Comparison of ENCODE assay signal across 8 cellular contexts in the genomic region with DNA sequence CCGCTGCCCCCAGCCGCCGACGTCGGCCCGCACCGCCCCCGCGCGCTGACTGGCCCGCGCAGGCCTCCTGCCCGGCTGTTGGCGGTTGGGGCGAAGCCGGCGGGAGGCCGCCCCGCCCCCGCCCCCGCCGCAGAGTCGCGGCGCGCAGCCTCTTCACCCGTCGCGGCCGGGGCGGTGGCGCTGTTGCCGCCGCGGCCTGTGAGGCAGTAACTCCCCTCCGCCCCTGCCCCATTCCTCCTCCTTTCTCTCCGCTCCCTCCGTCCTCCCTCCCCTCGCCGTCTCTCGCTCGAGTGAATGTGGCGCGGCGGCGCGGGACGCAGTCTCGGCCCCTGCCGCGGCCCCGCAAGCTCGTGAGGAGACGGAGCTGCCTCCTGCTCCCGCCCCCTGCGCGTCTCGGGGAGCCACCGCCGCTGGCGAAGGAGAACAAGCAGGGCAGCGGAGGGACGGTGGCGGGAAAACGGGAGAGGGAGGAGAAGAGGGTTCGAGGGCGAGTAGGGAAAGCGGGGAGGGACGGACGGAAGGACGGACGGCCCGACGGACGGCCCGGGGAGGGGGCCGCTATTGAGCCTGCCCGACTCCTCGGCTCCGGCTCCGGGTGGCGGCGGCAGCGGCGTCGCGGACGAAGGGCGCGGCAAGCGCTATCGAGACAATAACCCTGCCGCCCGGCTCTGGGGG. TPM values are rescaled to one million over a fixed set of nuclear protein-coding genes. Genes with fewer than 3 reads are reported as not detected.
A peak's percentile ranks its signal among the peaks of the same experiment; 100 is the strongest.
DNase-seq lines count a peak whose midpoint lies in the region; ATAC-seq, FAIRE-seq and TF ChIP-seq lines count a peak whose summit lies in the region.

No MANE protein-coding gene starts in this region.

- peak; percentile 55 to 67 for TF ChIP-seq POLR2A in H1 (IDR thresholded peaks at IDR 0.05; ENCODE audit: control extremely low read depth in 1 of 2, low read depth in 2 of 2, low read length in 2 of 2)

- DNase-seq in COLO668 (lab: John Stamatoyannopoulos, UW; ENCODE audit: unreplicated experiment) (peak; percentile 85), NCI-H774 (lab: John Stamatoyannopoulos, UW) (peak; percentile 89), H1 (ENCODE audit: low read depth in 1 of 2, low spot score in 2 of 2) (peak in 1 of 2 experiments; percentile 85)
- peak; percentile 49 to 55 for DNase-seq in activated CD8-positive, alpha-beta memory T cell treated with anti-CD3 and anti-CD28 coated beads for 4 hours (ENCODE audit: low read depth in 2 of 2)
- DNase-seq in stimulated activated CD8-positive, alpha-beta memory T cell treated with anti-CD3 and anti-CD28 coated beads, Interleukin-15, amount 100 ng/mL, for 24 hours (ENCODE audit: low read depth), result peak; percentile 46

- no peaks in the 10 kb centered on the region for H4K20me1 ChIP-seq in H1 (replicated peaks in 1 of 2; ENCODE audit: control insufficient read depth in 1 of 2, insufficient read depth in 2 of 2, low read length in 2 of 2)

- peak overlapping the region; percentile 98 for H4K8ac ChIP-seq in H1 (ENCODE audit: extremely low read depth, insufficient read depth, low read length)

- TF ChIP-seq EP300 in H1 (IDR thresholded peaks at IDR 0.05; ENCODE audit: borderline replicate concordance in 1 of 2, low read depth in 2 of 2, low read length in 2 of 2), result peak in 1 of 2 experiments; percentile 58; a peak in 1 of 3 replicates

- no peak overlapping the region for H2AK5ac ChIP-seq in H1 (ENCODE audit: low read depth, low read length)

- no peak overlapping the region for H2BK20ac ChIP-seq in H1 (ENCODE audit: low read length)

- WGBS in H1 (ENCODE audit: extremely low coverage in 1 of 2, insufficient coverage in 1 of 2, insufficient read length in 1 of 2, insufficient replicate concordance in 2 of 2, low coverage in 1 of 2, low lambda C conversion rate in 2 of 2, missing lambda C conversion rate in 1 of 2), 2 experiments, result 1% methylated on average over 23 of the region's 94 CpGs; no CpG with 5 or more reads in 1 of the 2 experiments
- WGBS in mesodermal cell (ENCODE audit: insufficient coverage in 2 of 2), 2 experiments, result 0 to 1% methylated on average over 37 to 76 of the region's 94 CpGs

- peak overlapping the region; percentile 95 for H2BK5ac ChIP-seq in H1 (ENCODE audit: low read depth, low read length)

- H2BK12ac ChIP-seq in H1 (ENCODE audit: low read depth, low read length), result no peak overlapping the region

- no peak overlapping the region for H2BK120ac ChIP-seq in H1 (replicated peaks; ENCODE audit: low read depth, low read length)

- peak; percentile 25 to 59 (median 31); a peak in 2 of 4 replicates for TF ChIP-seq CTCF in H1 (IDR thresholded peaks at IDR 0.05; ENCODE audit: control extremely low read depth in 1 of 3, insufficient read depth in 1 of 3, low read depth in 1 of 3, low read length in 3 of 3)

- peak overlapping the region; percentile 96 for H3K4ac ChIP-seq in H1 (replicated peaks; ENCODE audit: insufficient read length, low read depth, low read length)

- H3K27me3 ChIP-seq in H1 (replicated peaks in 1 of 4; ENCODE audit: control insufficient read depth in 3 of 4, extremely low read depth in 1 of 4, insufficient read depth in 3 of 4, low read length in 3 of 4), result peaks cover 0 to 6% (median 1%) of the 10 kb centered on the region in 4 experiments; a peak in 4 of 7 replicates

- peak overlapping the region; percentile 98 for H4K5ac ChIP-seq in H1 (ENCODE audit: insufficient read length, low read depth, low read length)

- H3K23ac ChIP-seq in H1 (ENCODE audit: insufficient read length), result no peak overlapping the region

- H3K4me1 ChIP-seq in H1 (replicated peaks in 1 of 4; ENCODE audit: control insufficient read depth in 3 of 4, insufficient read depth in 4 of 4, low read length in 3 of 4) (peaks cover 0 to 5% (median 1%) of the 10 kb centered on the region in 4 experiments; a peak in 2 of 7 replicates), mesodermal cell (ENCODE audit: control insufficient read depth, insufficient read depth, low read length, poor library complexity, severe bottlenecking) (peaks cover 7% of the 10 kb centered on the region)

- ATAC-seq in GM19397 (IDR thresholded peaks at IDR 0.05; ENCODE audit: unreplicated experiment), result peak; percentile 76
- peak; percentile 38 for ATAC-seq in HG03558 (IDR thresholded peaks at IDR 0.05; ENCODE audit: extremely low read depth, unreplicated experiment)

- no peak overlapping the region; the same call in 1 of the 2 replicates for H2AFZ ChIP-seq in H1 (ENCODE audit: low read length)

- H3K79me2 ChIP-seq in H1 (ENCODE audit: control insufficient read depth in 1 of 2, insufficient read depth in 2 of 2, low read length in 2 of 2), result peaks cover 11 to 45% of the 10 kb centered on the region in 2 experiments; a peak in 3 of 4 replicates

- CTCF ChIA-PET in H1 (lab: Charles Lee; ENCODE audit: partially characterized antibody), result interaction anchor here (0.6 kb wide), 1 partner anchor 258 kb away, joined by 3 read pairs; no protein-coding TSS in a partner anchor

- H3K4me3 ChIP-seq in H1 (ENCODE audit: extremely low read depth in 1 of 4, insufficient read depth in 2 of 4, low read depth in 3 of 4, low read length in 4 of 4), result peak overlapping the region; percentile 80 to 97 (median 96)
- H3K4me3 ChIP-seq in mesodermal cell (ENCODE audit: extremely low read depth, insufficient read depth, low read length, poor library complexity, severe bottlenecking), result peak overlapping the region; percentile 82

- FAIRE-seq in H1 (lab: Jason Lieb, UNC), result no peak

- peak overlapping the region; percentile 92 for H3K18ac ChIP-seq in H1 (ENCODE audit: extremely low read depth, low read length)

- H3K23me2 ChIP-seq in H1 (ENCODE audit: low read depth, low read length), result peaks cover 5% of the 10 kb centered on the region; the same call in 1 of the 2 replicates

- H3K36me3 ChIP-seq in H1 (ENCODE audit: control insufficient read depth in 2 of 4, insufficient read depth in 4 of 4, low read length in 3 of 4) (no peaks in the 10 kb centered on the region), mesodermal cell (ENCODE audit: control insufficient read depth, insufficient read depth, low read length) (peaks cover 4% of the 10 kb centered on the region)

- no peak overlapping the region; the same call in 1 of the 2 replicates for H2BK15ac ChIP-seq in H1 (ENCODE audit: low read length)

- peak in 1 of 2 experiments; percentile 34; a peak in 1 of 4 replicates for TF ChIP-seq RAD21 in H1 (IDR thresholded peaks at IDR 0.05 in 1 of 2, conservative IDR thresholded peaks at IDR 0.05 in 1 of 2; ENCODE audit: low read depth in 2 of 2, low read length in 2 of 2)

- no peaks in the 10 kb centered on the region for H3K9me3 ChIP-seq in H1 (ENCODE audit: insufficient read depth in 2 of 2, low read depth in 1 of 2, low read length in 1 of 2)
- H3K9me3 ChIP-seq in mesodermal cell (ENCODE audit: control insufficient read depth, low read length), result no peaks in the 10 kb centered on the region

- H3K4me2 ChIP-seq in H1 (ENCODE audit: insufficient read depth in 1 of 2, low read depth in 2 of 2, low read length in 2 of 2), result peak overlapping the region; percentile 83 to 97

- H4K91ac ChIP-seq in H1 (replicated peaks; ENCODE audit: insufficient read length, low read length), result peak overlapping the region; percentile 80

- no peak overlapping the region for H3K14ac ChIP-seq in H1 (ENCODE audit: insufficient read length)

- H3K27ac ChIP-seq in H1 (ENCODE audit: low read depth, low read length), result peak overlapping the region; percentile 94
- peak overlapping the region; percentile 97 for H3K27ac ChIP-seq in mesodermal cell (ENCODE audit: low read depth, low read length, severe bottlenecking)

- POLR2A ChIA-PET in H1 (lab: Charles Lee; ENCODE audit: partially characterized antibody), result interaction anchor here (0.8 to 1.4 kb wide), 11 partner anchors 28 to 219 kb away, joined by 3 to 4 read pairs (median 3); a partner anchor contains a TSS

- H3K9ac ChIP-seq in H1 (replicated peaks in 1 of 4; ENCODE audit: extremely low read depth in 1 of 4, low read depth in 3 of 4, low read length in 3 of 4), result peak overlapping the region; percentile 95 to 96 (median 95)

- H3K79me1 ChIP-seq in H1 (ENCODE audit: low read depth, low read length), result no peaks in the 10 kb centered on the region

- peak overlapping the region; percentile 98 for H3K56ac ChIP-seq in H1 (replicated peaks; ENCODE audit: insufficient read length, low read depth, low read length)

TF ChIP-seq in H1, 55 proteins besides CTCF, POLR2A, EP300 and RAD21 (continues in another document):
- TF ChIP-seq, protein P1, sequence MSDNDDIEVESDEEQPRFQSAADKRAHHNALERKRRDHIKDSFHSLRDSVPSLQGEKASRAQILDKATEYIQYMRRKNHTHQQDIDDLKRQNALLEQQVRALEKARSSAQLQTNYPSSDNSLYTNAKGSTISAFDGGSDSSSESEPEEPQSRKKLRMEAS (IDR thresholded peaks at IDR 0.05), result peak; percentile 44; the same call in 1 of the 2 replicates
- no peak for TF ChIP-seq BRCA1 (IDR thresholded peaks at IDR 0.05; ENCODE audit: low read depth, low read length)
- TF ChIP-seq SAP30 (IDR thresholded peaks at IDR 0.05; ENCODE audit: insufficient read depth, insufficient replicate concordance, low read length), result no peak
- 0 out of 4 replicates have a peak, but pooled peaks of 1 of the 2 experiments have one; percentile 24 for TF ChIP-seq HDAC2 (IDR thresholded peaks at IDR 0.05; ENCODE audit: borderline replicate concordance in 1 of 2, low read depth in 2 of 2, low read length in 2 of 2)
- peak; percentile 75 for TF ChIP-seq TAF7 (optimal IDR thresholded peaks at IDR 0.05; ENCODE audit: borderline replicate concordance, low read depth, low read length)
- TF ChIP-seq GTF2F1 (IDR thresholded peaks at IDR 0.05; ENCODE audit: borderline replicate concordance, low read depth, low read length), result no peak
- TF ChIP-seq CTBP2 (IDR thresholded peaks at IDR 0.05; ENCODE audit: borderline replicate concordance, insufficient read depth, insufficient read length, low read length), result peak; percentile 73
- no peak for TF ChIP-seq GABPA (IDR thresholded peaks at IDR 0.05; ENCODE audit: borderline replicate concordance, insufficient read depth, low read length)
- TF ChIP-seq KDM4A (IDR thresholded peaks at IDR 0.05; ENCODE audit: low read depth, low read length, severe bottlenecking), result peak; percentile 80
- TF ChIP-seq POLR2AphosphoS5 (IDR thresholded peaks at IDR 0.05; ENCODE audit: low read depth, low read length), result peak; percentile 68; the same call in 1 of the 2 replicates

RNA-seq across cellular contexts. Expression of a gene that starts 0.6 kb away (rescaled TPM):
- 28.5 and 33.2 TPM in 2 replicates for total RNA-seq in H1 (2021; fragmentation: NEBNext Ultra II Directional; extraction: Animal tissue kit (Norgen Biotek cat#: 25700))
- polyA plus RNA-seq in H1 (2011; rRNA removed), result 3.3 and 7.7 TPM in 2 replicates
- 8.6 TPM for polyA plus RNA-seq in H1 (2011; cell fraction: cytosol; rRNA removed)
- polyA plus RNA-seq in H1 (2011; cell fraction: nucleus; rRNA removed), result 11.3 TPM
- 8.0 to 15.1 TPM (median 10.2 TPM) in 4 replicates for polyA plus RNA-seq in H1 (2012, experiment 1 of 2)
- polyA plus RNA-seq in H1 (2012, experiment 2 of 2), result 1.3 TPM
- polyA plus RNA-seq in H1 (2013, experiment 1 of 2), result 19.5 TPM
- polyA plus RNA-seq in H1 (2013, experiment 2 of 2), result 22.3 TPM
- 20.1 and 33.7 TPM in 2 replicates for polyA minus RNA-seq in H1 (2011; rRNA and poly(A)+ RNA removed)
- polyA minus RNA-seq in H1 (2011; cell fraction: cytosol; rRNA and poly(A)+ RNA removed), result 17.0 TPM
- polyA minus RNA-seq in H1 (2011; cell fraction: nucleus; rRNA and poly(A)+ RNA removed), result 127 TPM
- 30.0 TPM for polyA plus RNA-seq in mesodermal cell (2013, experiment 1 of 2)
- 35.0 TPM for polyA plus RNA-seq in mesodermal cell (2013, experiment 2 of 2)
